In the genomic region with DNA sequence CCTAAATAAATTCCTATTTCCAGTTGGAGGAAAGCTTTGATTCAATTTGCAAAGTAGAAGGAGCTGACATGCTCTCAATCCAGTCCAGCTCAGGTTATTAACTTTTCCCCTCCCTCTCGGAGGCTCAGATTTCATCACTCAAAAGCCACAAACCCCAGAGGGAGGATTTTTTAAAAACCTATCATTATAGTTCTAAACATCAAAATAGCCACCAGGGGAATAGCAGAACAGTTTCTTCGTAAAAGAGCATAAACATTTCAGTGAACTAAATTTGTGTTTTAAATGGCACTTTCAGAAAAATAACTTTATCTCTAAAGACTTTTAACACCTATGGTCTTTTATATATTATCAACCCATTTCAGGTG, we compare ENCODE assay signal across 10 cellular contexts. TPM values are rescaled to one million over a fixed set of nuclear protein-coding genes. Genes with fewer than 3 reads are reported as not detected.
A peak's percentile ranks its signal among the peaks of the same experiment; 100 is the strongest.
DNase-seq lines count a peak whose midpoint lies in the region; ATAC-seq, FAIRE-seq and TF ChIP-seq lines count a peak whose summit lies in the region.
"Had no signal": no experiment of that assay in that cellular context is flagged by ENCODE, and none has a peak within 500 bp of the region (broad histone marks: within the 10 kb centered on the region; RNA-seq: fewer than 3 reads in every experiment).

No MANE protein-coding gene starts in this region.

- H3K27ac ChIP-seq in small intestine (ENCODE audit: low read depth in 1 of 2, low read length in 1 of 2), result peak overlapping the region; percentile 92 to 93
- H3K27ac ChIP-seq: C4-2B had no signal

- ATAC-seq in HG02763 (IDR thresholded peaks at IDR 0.05; ENCODE audit: unreplicated experiment) (no peak), GM21529 (IDR thresholded peaks at IDR 0.05; ENCODE audit: unreplicated experiment) (no peak)

- H3K9me3 ChIP-seq in small intestine (ENCODE audit: control insufficient read depth, low read depth), result no peaks in the 10 kb centered on the region

- DNase-seq in NCI-H510A treated with DMSO at 0.1 percent for 48 hours (lab: John Stamatoyannopoulos, UW), result peak; percentile 10
- no peak for DNase-seq in NCI-H510A (lab: John Stamatoyannopoulos, UW)
- peak; percentile 76 for DNase-seq in NOMO-1 treated with DMSO at 0.1 percent for 48 hours (lab: John Stamatoyannopoulos, UW; ENCODE audit: unreplicated experiment)
- DNase-seq in epithelial cell of proximal tubule (ENCODE audit: low read depth), result no peak
- no peak for DNase-seq in small intestine
- no peak for DNase-seq in nucleus accumbens (lab: John Stamatoyannopoulos, UW)
- DNase-seq: hippocampal formation had no signal

- WGBS in small intestine, 3 donors, result 8 to 21% (median 10%) methylated on average over 2 of the region's 2 CpGs

- no peaks in the 10 kb centered on the region for H3K27me3 ChIP-seq in small intestine (ENCODE audit: control insufficient read depth in 2 of 2, insufficient read depth in 2 of 2, low read length in 2 of 2)

- peak; percentile 15 for FAIRE-seq in small intestine (lab: Jason Lieb, UNC)

- H3K4me1 ChIP-seq in small intestine (ENCODE audit: control insufficient read depth in 2 of 2, insufficient read depth in 1 of 2, low read depth in 1 of 2, low read length in 1 of 2), result peaks cover 11 to 19% of the 10 kb centered on the region in 2 donors

- no peaks in the 10 kb centered on the region for H3K36me3 ChIP-seq in small intestine (ENCODE audit: control insufficient read depth in 2 of 2, insufficient read depth in 2 of 2, low read length in 2 of 2)

- peak overlapping the region; percentile 60 for H3K4me3 ChIP-seq in epithelial cell of proximal tubule (ENCODE audit: low read depth, low read length)
- H3K4me3 ChIP-seq in small intestine (ENCODE audit: low read depth in 1 of 2, low read length in 2 of 2), result peak overlapping the region in 1 of 2 donors; percentile 44

- peak; percentile 7 for TF ChIP-seq CTCF in epithelial cell of proximal tubule (conservative IDR thresholded peaks at IDR 0.05; ENCODE audit: low read depth, low read length)

RNA-seq across cellular contexts. Expression of a gene that starts 8.8 kb away (rescaled TPM):
- total RNA-seq in epithelial cell of proximal tubule, result 0.94 and 2.0 TPM in 2 replicates
- polyA plus RNA-seq in small intestine, result 1 to 10 TPM; 1.4 to 3.7 (median 2.2) TPM

Comparison
In these comparisons a context has a peak if more than half of its experiments do, and no peak if none do; other contexts are left out.
1. DNase-seq: peak in NCI-H510A treated with DMSO at 0.1 percent for 48 hours (single experiment) and NOMO-1 treated with DMSO at 0.1 percent for 48 hours (single experiment); none in NCI-H510A (single experiment), epithelial cell of proximal tubule (single experiment), small intestine (single experiment) and nucleus accumbens (0 of 56).